10 cellular contexts compared by ENCODE assay signal in the genomic region with DNA sequence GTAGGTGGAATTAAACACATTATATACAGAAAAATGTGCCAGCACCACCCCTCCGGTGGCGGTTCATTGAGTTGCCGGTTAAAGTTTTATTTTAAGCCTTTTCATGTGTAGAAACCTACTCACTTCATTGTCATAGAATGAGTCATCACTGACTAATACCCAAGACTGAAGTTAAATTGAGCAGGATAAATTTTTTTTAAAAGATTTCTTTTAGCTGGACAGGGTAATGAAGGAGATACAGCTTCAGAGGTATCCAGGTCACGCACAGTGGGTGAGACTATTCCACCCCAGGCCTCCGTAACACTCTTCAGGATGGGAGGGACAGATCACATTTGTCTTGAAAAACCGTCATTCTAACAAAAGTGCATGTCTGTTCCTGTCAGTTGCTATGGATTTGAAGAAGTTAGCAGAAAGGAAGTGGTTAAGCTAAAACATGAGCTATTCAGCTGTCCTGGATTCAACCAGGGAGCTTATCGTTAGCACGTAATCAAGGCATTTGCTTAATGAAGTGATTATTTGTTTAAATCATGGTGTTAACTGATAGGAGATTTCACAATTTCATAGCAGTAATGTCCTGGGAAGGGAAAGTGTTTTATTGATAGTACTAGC. TPM values are rescaled to one million over a fixed set of nuclear protein-coding genes. Genes with fewer than 3 reads are reported as not detected.
DNase-seq lines count a peak whose midpoint lies in the region; ATAC-seq and TF ChIP-seq lines count a peak whose summit lies in the region.
"Had no signal": no experiment of that assay in that cellular context is flagged by ENCODE, and none has a peak within 500 bp of the region (broad histone marks: within the 10 kb centered on the region; RNA-seq: fewer than 3 reads in every experiment).

No MANE protein-coding gene starts in this region.

- intact Hi-C loops in activated CD4-positive, alpha-beta T cell treated with anti-CD3 and anti-CD28 coated beads, Interleukin-2, amount 10 ng/mL, durations not matched to agents 24 days and 14 days (cut with micrococcal nuclease): loop anchor here (1.0 to 5.0 kb wide), 3 partner anchors 21 to 370 kb away; a partner anchor contains a TSS

- peaks cover 86% of the 10 kb centered on the region for H3K36me3 Mint-ChIP-seq in activated CD4-positive, alpha-beta T cell treated with anti-CD3 and anti-CD28 coated beads, Interleukin-2, amount 10 ng/mL, durations not matched to agents 24 days and 14 days (ENCODE audit: low read depth)
- H3K36me3 Mint-ChIP-seq in stimulated activated naive CD8-positive, alpha-beta T cell treated with anti-CD3 and anti-CD28 coated beads, Interleukin-15, Interleukin-2, amounts not matched to agents 100 ng/mL and 50 ng/mL, for 24 hours (ENCODE audit: low read depth): peaks cover 85% of the 10 kb centered on the region

- peaks cover 21% of the 10 kb centered on the region for H3K4me1 ChIP-seq in foreskin keratinocyte
- H3K4me1 ChIP-seq: parathyroid adenoma had no signal

- ATAC-seq in GM21360 (IDR thresholded peaks at IDR 0.05; ENCODE audit: unreplicated experiment): peak; percentile 79
- ATAC-seq in HG03521 (IDR thresholded peaks at IDR 0.05; ENCODE audit: unreplicated experiment): peak; percentile 77
- peak; percentile 88 for ATAC-seq in foreskin keratinocyte

- no peaks in the 10 kb centered on the region for H3K9me3 Mint-ChIP-seq in activated CD4-positive, alpha-beta T cell treated with anti-CD3 and anti-CD28 coated beads, Interleukin-2, amount 10 ng/mL, durations not matched to agents 24 days and 14 days
- H3K9me3 Mint-ChIP-seq in stimulated activated naive CD8-positive, alpha-beta T cell treated with anti-CD3 and anti-CD28 coated beads, Interleukin-15, Interleukin-2, amounts not matched to agents 100 ng/mL and 50 ng/mL, for 24 hours: no peaks in the 10 kb centered on the region

- H3K27me3 ChIP-seq in foreskin keratinocyte: no peaks in the 10 kb centered on the region

- H3K27ac Mint-ChIP-seq in activated CD4-positive, alpha-beta T cell treated with anti-CD3 and anti-CD28 coated beads, Interleukin-2, amount 10 ng/mL, durations not matched to agents 24 days and 14 days: peak overlapping the region; percentile 95
- peak overlapping the region; percentile 87 for H3K27ac Mint-ChIP-seq in stimulated activated naive CD8-positive, alpha-beta T cell treated with anti-CD3 and anti-CD28 coated beads, Interleukin-15, Interleukin-2, amounts not matched to agents 100 ng/mL and 50 ng/mL, for 24 hours

- H3K4me1 Mint-ChIP-seq in activated CD4-positive, alpha-beta T cell treated with anti-CD3 and anti-CD28 coated beads, Interleukin-2, amount 10 ng/mL, durations not matched to agents 24 days and 14 days: peaks cover 40% of the 10 kb centered on the region
- peaks cover 30% of the 10 kb centered on the region for H3K4me1 Mint-ChIP-seq in stimulated activated naive CD8-positive, alpha-beta T cell treated with anti-CD3 and anti-CD28 coated beads, Interleukin-15, Interleukin-2, amounts not matched to agents 100 ng/mL and 50 ng/mL, for 24 hours (ENCODE audit: low read depth)

- peak; percentile 42 for TF ChIP-seq CTCF in foreskin keratinocyte (conservative IDR thresholded peaks at IDR 0.05)

- peak; percentile 81 for DNase-seq in COLO829 (ENCODE audit: low spot score)
- peak; percentile 80 for DNase-seq in activated CD4-positive, alpha-beta T cell treated with anti-CD3 and anti-CD28 coated beads, Interleukin-2, amount 10 ng/mL, durations not matched to agents 24 days and 14 days
- peak; percentile 95 to 96 for DNase-seq in foreskin keratinocyte
- DNase-seq in RPMI8226: no peak
- no peak for DNase-seq in NCI-H1694 (lab: John Stamatoyannopoulos, UW)

- H3K27ac ChIP-seq in foreskin keratinocyte: peak overlapping the region; percentile 64
- H3K27ac ChIP-seq: parathyroid adenoma had no signal

- H3K27me3 Mint-ChIP-seq in activated CD4-positive, alpha-beta T cell treated with anti-CD3 and anti-CD28 coated beads, Interleukin-2, amount 10 ng/mL, durations not matched to agents 24 days and 14 days: no peaks in the 10 kb centered on the region
- no peaks in the 10 kb centered on the region for H3K27me3 Mint-ChIP-seq in stimulated activated naive CD8-positive, alpha-beta T cell treated with anti-CD3 and anti-CD28 coated beads, Interleukin-15, Interleukin-2, amounts not matched to agents 100 ng/mL and 50 ng/mL, for 24 hours

- H3K4me3 Mint-ChIP-seq in activated CD4-positive, alpha-beta T cell treated with anti-CD3 and anti-CD28 coated beads, Interleukin-2, amount 10 ng/mL, durations not matched to agents 24 days and 14 days: peak overlapping the region; percentile 65
- peak overlapping the region; percentile 41 for H3K4me3 Mint-ChIP-seq in stimulated activated naive CD8-positive, alpha-beta T cell treated with anti-CD3 and anti-CD28 coated beads, Interleukin-15, Interleukin-2, amounts not matched to agents 100 ng/mL and 50 ng/mL, for 24 hours

RNA-seq across cellular contexts. Expression of a gene that starts 23.3 kb away (rescaled TPM):
- 5.1 and 6.7 TPM in 2 replicates for total RNA-seq in activated CD4-positive, alpha-beta T cell treated with anti-CD3 and anti-CD28 coated beads, Interleukin-2, amount 10 ng/mL, durations not matched to agents 24 days and 14 days
- 6.5 and 6.9 TPM in 2 replicates for total RNA-seq in foreskin keratinocyte
- polyA plus RNA-seq in foreskin keratinocyte: 3.8 and 4.5 TPM in 2 replicates

RNA-seq across cellular contexts. Expression of a gene that starts 26.8 kb away (rescaled TPM):
- not detected in 2 replicates for total RNA-seq in activated CD4-positive, alpha-beta T cell treated with anti-CD3 and anti-CD28 coated beads, Interleukin-2, amount 10 ng/mL, durations not matched to agents 24 days and 14 days
- not detected in 2 replicates for total RNA-seq in foreskin keratinocyte
- not detected in 2 replicates for polyA plus RNA-seq in foreskin keratinocyte
- total RNA-seq: SK-MEL-5 had no signal

Comparison
In these comparisons a context has a peak if more than half of its experiments do, and no peak if none do; other contexts are left out.
1. DNase-seq: peak in COLO829 (single experiment), activated CD4-positive, alpha-beta T cell treated with anti-CD3 and anti-CD28 coated beads, Interleukin-2, amount 10 ng/mL, durations not matched to agents 24 days and 14 days (single experiment) and foreskin keratinocyte (2 of 2); none in RPMI8226 (single experiment) and NCI-H1694 (single experiment).
2. Peak in every context shown above with its lines, with median percentiles within 50 percentile points of each other: ATAC-seq.